In the genomic region with DNA sequence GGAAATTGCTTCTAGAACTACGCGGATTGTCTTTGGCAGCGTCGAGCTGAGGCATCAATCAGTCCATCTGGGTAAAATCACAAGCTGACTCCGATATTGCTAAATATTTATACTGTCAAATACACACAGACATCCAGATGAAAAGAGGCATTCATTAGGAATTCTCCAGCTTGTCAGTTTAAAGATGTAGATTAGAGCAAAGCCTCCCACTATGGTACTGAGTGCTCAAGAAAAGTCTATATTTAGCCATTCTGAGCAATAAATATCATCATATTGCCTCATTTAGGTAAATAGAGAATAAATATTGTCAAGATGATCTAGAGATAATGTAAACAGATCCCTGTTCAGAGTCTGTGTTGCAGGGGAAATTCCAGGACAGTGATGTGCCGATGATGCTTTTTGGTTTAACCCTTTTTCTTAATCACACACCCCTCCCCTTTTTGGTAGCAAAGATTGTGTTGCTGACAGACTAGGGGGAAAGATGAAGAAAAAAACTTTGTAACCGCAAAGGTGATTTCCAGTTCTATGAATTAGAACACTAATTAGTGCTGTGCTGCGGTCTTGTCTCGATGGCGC, we compare ENCODE assay signal across 24 cellular contexts.
DNase-seq lines count a peak whose midpoint lies in the region; ATAC-seq and TF ChIP-seq lines count a peak whose summit lies in the region.
"Had no signal": no experiment of that assay in that cellular context is flagged by ENCODE, and none has a peak within 500 bp of the region (broad histone marks: within the 10 kb centered on the region; RNA-seq: fewer than 3 reads in every experiment).

No MANE protein-coding gene starts in this region.

- POLR2A ChIA-PET in BJ (lab: Charles Lee): no interaction called here

- no peak overlapping the region for H4K8ac ChIP-seq in mesenchymal stem cell (ENCODE audit: low read length)

- H3K4me3 ChIP-seq in BJ (ENCODE audit: low read depth, low read length) (no peak overlapping the region), mesenchymal stem cell (ENCODE audit: insufficient read depth in 1 of 2, low read depth in 1 of 2, low read length in 2 of 2) (no peak overlapping the region)
- H3K4me3 ChIP-seq: SJSA1, testis had no signal

- no peaks in the 10 kb centered on the region for H3K4me1 ChIP-seq in mesenchymal stem cell (ENCODE audit: control insufficient read depth, insufficient read depth, low read depth, low read length)
- H3K4me1 ChIP-seq: testis had no signal

- no peak overlapping the region for H2BK120ac ChIP-seq in mesenchymal stem cell (ENCODE audit: low read depth, low read length)

- no peak overlapping the region for H2BK15ac ChIP-seq in mesenchymal stem cell (ENCODE audit: low read depth, poor library complexity, severe bottlenecking)

- H2AK5ac ChIP-seq in mesenchymal stem cell (ENCODE audit: low read length, severe bottlenecking): no peak overlapping the region

- H3K4ac ChIP-seq in mesenchymal stem cell (ENCODE audit: low read depth in 1 of 2, low read length in 2 of 2): no peak overlapping the region

- no peak overlapping the region for H4K91ac ChIP-seq in mesenchymal stem cell (ENCODE audit: low read length)

- WGBS in mesenchymal stem cell: 76% methylated on average over 4 of the region's 10 CpGs

- H3K79me1 ChIP-seq in mesenchymal stem cell (replicated peaks; ENCODE audit: low read length, poor library complexity, severe bottlenecking): peaks cover 2% of the 10 kb centered on the region

- H2AFZ ChIP-seq in mesenchymal stem cell (ENCODE audit: low read depth, low read length): no peak overlapping the region

- no peak overlapping the region for H3K27ac ChIP-seq in mesenchymal stem cell (ENCODE audit: low read length, poor library complexity, severe bottlenecking)
- H3K27ac ChIP-seq: SJSA1, testis, WERI-Rb-1 had no signal

- no peak overlapping the region for H3K4me3 Mint-ChIP-seq in central memory CD8-positive, alpha-beta T cell
- H3K4me3 Mint-ChIP-seq: nephron progenitor cell had no signal

- H3K14ac ChIP-seq in mesenchymal stem cell (ENCODE audit: low read length in 2 of 2): no peak overlapping the region

- H3K9me3 Mint-ChIP-seq in central memory CD8-positive, alpha-beta T cell: no peaks in the 10 kb centered on the region
- H3K9me3 Mint-ChIP-seq: nephron progenitor cell had no signal

- no peaks in the 10 kb centered on the region for H3K27me3 Mint-ChIP-seq in central memory CD8-positive, alpha-beta T cell

- peaks cover 6% of the 10 kb centered on the region for H3K4me1 Mint-ChIP-seq in central memory CD8-positive, alpha-beta T cell

- no peak overlapping the region for H3K23ac ChIP-seq in mesenchymal stem cell (ENCODE audit: low read length in 2 of 2)

- no peak overlapping the region for H2BK5ac ChIP-seq in mesenchymal stem cell (ENCODE audit: low read depth, low read length, poor library complexity, severe bottlenecking)

- peak overlapping the region; percentile 49 for H3K27ac Mint-ChIP-seq in central memory CD8-positive, alpha-beta T cell (ENCODE audit: low read depth)
- H3K27ac Mint-ChIP-seq: nephron progenitor cell had no signal

- no peaks in the 10 kb centered on the region for H3K27me3 ChIP-seq in BJ (ENCODE audit: control insufficient read depth, insufficient read depth, low read length)
- H3K27me3 ChIP-seq in mesenchymal stem cell (ENCODE audit: control insufficient read depth in 1 of 2, insufficient read depth in 1 of 2, low read length in 2 of 2): no peaks in the 10 kb centered on the region
- H3K27me3 ChIP-seq: sigmoid colon, SJSA1, testis had no signal

- ATAC-seq in central memory CD8-positive, alpha-beta T cell (replicated peaks; ENCODE audit: extremely low read depth, poor library complexity, severe bottlenecking): peak; percentile 76
- ATAC-seq in GM21825 (IDR thresholded peaks at IDR 0.05; ENCODE audit: unreplicated experiment) (no peak), GM21529 (IDR thresholded peaks at IDR 0.05; ENCODE audit: unreplicated experiment) (no peak)

- DNase-seq in BJ (ENCODE audit: low read depth) (peak; percentile 1), HCEC 1CT (peak; percentile 81), mesenchymal stem cell (peak; percentile 89)
- no peak for DNase-seq in central memory CD8-positive, alpha-beta T cell (ENCODE audit: low spot score in 2 of 2)
- no peak for DNase-seq in activated naive CD4-positive, alpha-beta T cell treated with Interleukin-2 at 50 U/mL for 16 hours
- no peak for DNase-seq in stimulated activated CD4-positive, alpha-beta T cell treated with anti-CD3 and anti-CD28 coated beads, Interleukin-2, amount 100 ng/mL, for 48 hours
- DNase-seq: activated CD4-positive, alpha-beta T cell treated with anti-CD3 and anti-CD28 coated beads, Interleukin-2, amount 50 U/mL, for 4 hours; activated gamma-delta T cell; activated T-cell treated with anti-CD3 and anti-CD28 coated beads for 4 hours; cortex of kidney; DMS79 treated with DMSO at 0.1 percent for 48 hours; foreskin melanocyte; GOT3; hippocampal formation; NCI-H1105; NCI-H2081; NCI-H446 treated with DMSO at 0.1 percent for 48 hours; nephron progenitor cell; sigmoid colon; testis; WERI-Rb-1 had no signal

- H2BK12ac ChIP-seq in mesenchymal stem cell (ENCODE audit: low read length in 2 of 2): peak overlapping the region in 1 of 2 experiments; percentile 1

- no peak for TF ChIP-seq CTCF in BJ (IDR thresholded peaks at IDR 0.05; ENCODE audit: insufficient read depth, low read depth, low read length)

- H3K9ac ChIP-seq in mesenchymal stem cell (ENCODE audit: low read length): no peak overlapping the region

- CTCF ChIA-PET in BJ (lab: Yijun Ruan, JAX): interaction anchor here (1.0 kb wide), 1 partner anchor 10 kb away, joined by 4 read pairs; no protein-coding TSS in a partner anchor

- no peak overlapping the region for H3K4me2 ChIP-seq in mesenchymal stem cell (ENCODE audit: low read length, poor library complexity, severe bottlenecking)

- H3K36me3 Mint-ChIP-seq in central memory CD8-positive, alpha-beta T cell (ENCODE audit: insufficient read depth): no peaks in the 10 kb centered on the region

- H3K36me3 ChIP-seq in BJ (ENCODE audit: control insufficient read depth, insufficient read depth, low read length) (no peaks in the 10 kb centered on the region), mesenchymal stem cell (ENCODE audit: control insufficient read depth in 1 of 2, insufficient read depth in 2 of 2, low read depth in 1 of 2, low read length in 2 of 2) (no peaks in the 10 kb centered on the region)
- H3K36me3 ChIP-seq: sigmoid colon, SJSA1, WERI-Rb-1 had no signal

- peak overlapping the region in 1 of 2 experiments; percentile 46 for H3K18ac ChIP-seq in mesenchymal stem cell (ENCODE audit: low read depth in 1 of 2, low read length in 2 of 2)

- H3K9me3 ChIP-seq in mesenchymal stem cell (ENCODE audit: control insufficient read depth, low read length): no peaks in the 10 kb centered on the region
- H3K9me3 ChIP-seq: sigmoid colon, SJSA1, testis had no signal

Comparison
In these comparisons a context has a peak if more than half of its experiments do, and no peak if none do; other contexts are left out.
1. DNase-seq: peak in BJ (single experiment), HCEC 1CT (single experiment) and mesenchymal stem cell (single experiment); none in central memory CD8-positive, alpha-beta T cell (0 of 2), activated naive CD4-positive, alpha-beta T cell treated with Interleukin-2 at 50 U/mL for 16 hours (single experiment) and stimulated activated CD4-positive, alpha-beta T cell treated with anti-CD3 and anti-CD28 coated beads, Interleukin-2, amount 100 ng/mL, for 48 hours (0 of 2).